11 cellular contexts compared by ENCODE assay signal in the genomic region with DNA sequence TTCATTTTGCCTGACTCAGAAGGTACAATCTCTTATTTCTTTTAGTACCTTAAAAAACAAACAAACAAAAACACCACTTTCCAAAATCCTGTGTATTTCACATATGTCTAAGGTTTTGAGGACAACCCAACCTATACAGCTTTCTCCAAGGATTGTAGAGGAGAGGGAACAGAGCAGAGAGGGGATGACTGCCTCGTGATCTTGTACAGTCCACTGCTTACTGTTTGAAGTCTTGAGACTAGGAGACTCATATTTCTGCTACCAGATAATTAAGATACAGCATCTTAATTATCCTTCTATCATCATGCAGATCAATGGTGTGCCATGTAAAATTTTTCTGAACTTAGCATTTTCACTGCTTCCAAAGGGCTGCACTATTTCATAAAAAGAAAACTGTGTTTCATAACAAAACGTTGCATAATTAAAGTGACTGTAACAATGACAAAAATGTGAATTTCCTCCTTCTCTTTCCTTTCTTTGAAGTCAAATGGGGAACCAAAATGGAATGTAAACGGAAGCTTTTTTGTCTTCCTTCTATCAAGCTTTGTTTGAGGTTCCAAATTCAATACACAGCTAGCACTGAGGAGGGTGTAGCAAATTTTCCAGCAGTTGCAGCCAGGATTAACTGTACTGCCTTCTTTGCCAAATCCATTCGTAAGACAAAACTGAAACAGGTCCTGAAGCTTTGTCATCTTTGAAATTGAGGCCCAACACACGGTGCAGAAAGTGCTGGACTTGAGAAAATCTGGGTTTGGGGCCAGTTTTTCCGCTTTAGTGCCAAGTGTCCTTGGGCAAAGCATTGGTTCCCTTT. TPM values are rescaled to one million over a fixed set of nuclear protein-coding genes. Genes with fewer than 3 reads are reported as not detected.
DNase-seq lines count a peak whose midpoint lies in the region; ATAC-seq, FAIRE-seq and TF ChIP-seq lines count a peak whose summit lies in the region.
"Had no signal": no experiment of that assay in that cellular context is flagged by ENCODE, and none has a peak within 500 bp of the region (broad histone marks: within the 10 kb centered on the region; RNA-seq: fewer than 3 reads in every experiment).

No MANE protein-coding gene starts in this region.

- FAIRE-seq in bronchial epithelial cell (lab: Jason Lieb, UNC): no peak

- peaks cover 13 to 79% of the 10 kb centered on the region in 2 donors for H3K4me1 ChIP-seq in left lung
- peaks cover 0 to 50% (median 47%) of the 10 kb centered on the region in 5 donors for H3K4me1 ChIP-seq in subcutaneous abdominal adipose tissue (ENCODE audit: control insufficient read depth in 5 of 5, insufficient read depth in 5 of 5, low read length in 5 of 5)

- H3K9ac ChIP-seq in subcutaneous abdominal adipose tissue (ENCODE audit: low read length in 5 of 5): peak overlapping the region in 4 of 5 donors; percentile 14 to 58 (median 28)

- ATAC-seq in left lung (peak; percentile 36), HG03045 (IDR thresholded peaks at IDR 0.05; ENCODE audit: unreplicated experiment) (no peak), HG03565 (IDR thresholded peaks at IDR 0.05; ENCODE audit: unreplicated experiment) (no peak)

- H3K9me3 ChIP-seq in KOPT-K1 (ENCODE audit: insufficient read depth, low read length, poor library complexity, severe bottlenecking): no peaks in the 10 kb centered on the region
- H3K9me3 ChIP-seq in left lung: no peaks in the 10 kb centered on the region
- no peaks in the 10 kb centered on the region for H3K9me3 ChIP-seq in subcutaneous abdominal adipose tissue (ENCODE audit: control insufficient read depth in 5 of 5, low read length in 5 of 5)

- peak overlapping the region; percentile 98 for H3K27ac ChIP-seq in KOPT-K1 (ENCODE audit: low read depth, low read length, poor library complexity, severe bottlenecking)
- H3K27ac ChIP-seq in left lung: peak overlapping the region; percentile 75 to 95
- H3K27ac ChIP-seq in subcutaneous abdominal adipose tissue (ENCODE audit: low read depth, low read length): peak overlapping the region; percentile 82
- H3K27ac ChIP-seq: cardiac muscle cell had no signal

- H3K36me3 ChIP-seq in KOPT-K1 (ENCODE audit: insufficient read depth, low read length) (no peaks in the 10 kb centered on the region), bronchial epithelial cell (ENCODE audit: control insufficient read depth, insufficient read depth, low read length) (no peaks in the 10 kb centered on the region), left lung (no peaks in the 10 kb centered on the region), subcutaneous abdominal adipose tissue (ENCODE audit: control insufficient read depth in 5 of 5, insufficient read depth in 5 of 5, low read length in 5 of 5) (no peaks in the 10 kb centered on the region)
- H3K36me3 ChIP-seq: cardiac muscle cell had no signal

- peak; percentile 17 for DNase-seq in bronchial epithelial cell (ENCODE audit: low read depth)
- DNase-seq in left lung: no peak
- DNase-seq in activated CD4-positive, alpha-beta T cell treated with anti-CD3 and anti-CD28 coated beads for 4 hours: no peak
- no peak for DNase-seq in DMS53 treated with DMSO at 0.1 percent for 48 hours (lab: John Stamatoyannopoulos, UW; ENCODE audit: unreplicated experiment)
- DNase-seq: activated B cell treated with CpG ODN at 0.5 μM for 24 hours, NCI-H510A treated with DMSO at 0.1 percent for 48 hours had no signal

- H3K27me3 ChIP-seq in bronchial epithelial cell (ENCODE audit: control insufficient read depth, insufficient read depth, low read length) (no peaks in the 10 kb centered on the region), left lung (no peaks in the 10 kb centered on the region), subcutaneous abdominal adipose tissue (ENCODE audit: control insufficient read depth in 5 of 5, insufficient read depth in 4 of 5, low read length in 5 of 5) (no peaks in the 10 kb centered on the region)
- H3K27me3 ChIP-seq: cardiac muscle cell had no signal

- intact Hi-C loops in left lung (cut with DNase I): no loop called here

- TF ChIP-seq CTCF in bronchial epithelial cell (IDR thresholded peaks at IDR 0.05; ENCODE audit: insufficient read depth, low read length, severe bottlenecking) (no peak), left lung (IDR thresholded peaks at IDR 0.05) (no peak)

- H3K4me3 ChIP-seq in bronchial epithelial cell (ENCODE audit: low read depth, low read length): no peak overlapping the region
- no peak overlapping the region for H3K4me3 ChIP-seq in left lung
- H3K4me3 ChIP-seq in subcutaneous abdominal adipose tissue (ENCODE audit: low read depth in 1 of 5, low read length in 5 of 5): peak overlapping the region; percentile 12 to 36 (median 22)
- H3K4me3 ChIP-seq: cardiac muscle cell had no signal

RNA-seq across cellular contexts. Expression of a gene that starts 34.8 kb away (rescaled TPM):
- total RNA-seq in bronchial epithelial cell (1.8 and 4.7 TPM in 2 replicates), left lung (10 to 100 TPM; 17.1 to 17.2 TPM)

Comparison
In these comparisons a context has a peak if more than half of its experiments do, and no peak if none do; other contexts are left out.
1. H3K4me3 ChIP-seq: peak in subcutaneous abdominal adipose tissue (5 of 5); none in bronchial epithelial cell (single experiment) and left lung (0 of 2).
2. Peak in every context shown above with its lines, with median percentiles within 50 percentile points of each other: H3K27ac ChIP-seq.